8 cellular contexts compared by ENCODE assay signal in genomic region chr9:70406446-70406862, GRCh38. TPM values are rescaled to one million over a fixed set of nuclear protein-coding genes. Genes with fewer than 3 reads are reported as not detected.
DNase-seq lines count a peak whose midpoint lies in the region; ATAC-seq and TF ChIP-seq lines count a peak whose summit lies in the region.

No MANE protein-coding gene starts in this region.

- H3K9me3 ChIP-seq in skeletal muscle satellite cell (replicated peaks; ENCODE audit: low read length) (no peaks in the 10 kb centered on the region), WERI-Rb-1 (ENCODE audit: severe bottlenecking) (no peaks in the 10 kb centered on the region)

- CTCF ChIA-PET in WTC11 (lab: Charles Lee) = interaction anchor here (0.9 to 1.2 kb wide), 2 partner anchors 67 to 293 kb away, joined by 3 read pairs; no protein-coding TSS in a partner anchor

- peaks cover 17% of the 10 kb centered on the region for H3K27me3 Mint-ChIP-seq in WTC11 (ENCODE audit: low read depth)

- H3K36me3 Mint-ChIP-seq in WTC11 = no peaks in the 10 kb centered on the region

- H3K36me3 ChIP-seq in skeletal muscle satellite cell (ENCODE audit: insufficient read depth, low read length) (peaks cover 3% of the 10 kb centered on the region), WERI-Rb-1 (no peaks in the 10 kb centered on the region)

- peaks cover 85% of the 10 kb centered on the region for H3K4me1 ChIP-seq in skeletal muscle satellite cell (ENCODE audit: control insufficient read depth, insufficient read depth, low read length)

- peak overlapping the region; percentile 18 for H3K4me3 ChIP-seq in fibroblast of the aortic adventitia (ENCODE audit: low read depth, low read length)
- peak overlapping the region; percentile 30 for H3K4me3 ChIP-seq in skeletal muscle satellite cell (ENCODE audit: low read length)
- no peak overlapping the region for H3K4me3 ChIP-seq in WERI-Rb-1 (ENCODE audit: low read depth, low read length)

- H3K4me2 ChIP-seq in skeletal muscle satellite cell (ENCODE audit: low read length) = peak overlapping the region; percentile 71

- peak overlapping the region; percentile 57 for H3K27ac Mint-ChIP-seq in WTC11

- H3K9ac ChIP-seq in skeletal muscle satellite cell (ENCODE audit: low read depth, low read length) = peak overlapping the region; percentile 78

- ATAC-seq in GM19023 (IDR thresholded peaks at IDR 0.05; ENCODE audit: unreplicated experiment) = peak; percentile 65
- ATAC-seq in HG03095 (IDR thresholded peaks at IDR 0.05; ENCODE audit: unreplicated experiment) = peak; percentile 74
- peak; percentile 61 for ATAC-seq in WTC11

- DNase-seq in Ammon's horn (ENCODE audit: low spot score) (peak; percentile 71), WTC11 (ENCODE audit: low spot score) (no peak), fibroblast of the aortic adventitia (ENCODE audit: low read depth) (peak; percentile 72), WERI-Rb-1 (no peak), RKO (ENCODE audit: low spot score) (no peak)

- no peak for TF ChIP-seq CTCF in WTC11 (IDR thresholded peaks at IDR 0.05)
- no peak for TF ChIP-seq CTCF in fibroblast of the aortic adventitia (IDR thresholded peaks at IDR 0.05; ENCODE audit: insufficient read depth, low read length)
- TF ChIP-seq CTCF in WERI-Rb-1 (IDR thresholded peaks at IDR 0.05; ENCODE audit: low read depth, low read length) = no peak

- H3K27ac ChIP-seq in WERI-Rb-1 = no peak overlapping the region

- no peaks in the 10 kb centered on the region for H3K9me3 Mint-ChIP-seq in WTC11

- H3K27me3 ChIP-seq in skeletal muscle satellite cell (ENCODE audit: control insufficient read depth, insufficient read depth, low read length) = no peaks in the 10 kb centered on the region
- H3K27me3 ChIP-seq in WERI-Rb-1 (ENCODE audit: insufficient read depth, low read depth, severe bottlenecking) = no peaks in the 10 kb centered on the region

- H3K4me1 Mint-ChIP-seq in WTC11 = peaks cover 35% of the 10 kb centered on the region

- POLR2A ChIA-PET in WTC11 (lab: Charles Lee) = no interaction called here

- H3K4me3 Mint-ChIP-seq in WTC11 = no peak overlapping the region

TF ChIP-seq in WTC11, 78 proteins besides CTCF, POLR2A, EP300 and RAD21:
- no peak for TF ChIP-seq ZNF138 (CRISPR knock-in tag; conservative IDR thresholded peaks at IDR 0.05)
- no peak for TF ChIP-seq SMAD3 (CRISPR knock-in tag; IDR thresholded peaks at IDR 0.05; ENCODE audit: borderline replicate concordance)
- no peak for TF ChIP-seq ELF4 (CRISPR knock-in tag; IDR thresholded peaks at IDR 0.05; ENCODE audit: low read depth)

RNA-seq across cellular contexts. Expression of gene KLF9, which starts 8.0 kb away (rescaled TPM):
- total RNA-seq in WTC11 (2021) (0.78 to 1.0 TPM (median 0.82 TPM) in 3 replicates), fibroblast of the aortic adventitia (ENCODE audit: low replicate concordance) (30.4 and 30.8 TPM in 2 replicates)
- 33.7 and 34.1 TPM in 2 replicates for total RNA-seq in skeletal muscle satellite cell (2012; rRNA removed)

Comparison
In these comparisons a context has a peak if more than half of its experiments do, and no peak if none do; other contexts are left out.
1. DNase-seq: peak in Ammon's horn (single experiment) and fibroblast of the aortic adventitia (single experiment); none in WTC11 (single experiment), WERI-Rb-1 (single experiment) and RKO (single experiment).
2. RNA of gene KLF9, which starts 8.0 kb away (total RNA-seq): 30.4 to 30.8 TPM in fibroblast of the aortic adventitia; 0.78 to 1.0 TPM in WTC11; every median in the first group is over 10 times any median in the second.
3. Peak in every context shown above with its lines, with median percentiles within 50 percentile points of each other: ATAC-seq.